19 cellular contexts compared by ENCODE assay signal in the genomic region with DNA sequence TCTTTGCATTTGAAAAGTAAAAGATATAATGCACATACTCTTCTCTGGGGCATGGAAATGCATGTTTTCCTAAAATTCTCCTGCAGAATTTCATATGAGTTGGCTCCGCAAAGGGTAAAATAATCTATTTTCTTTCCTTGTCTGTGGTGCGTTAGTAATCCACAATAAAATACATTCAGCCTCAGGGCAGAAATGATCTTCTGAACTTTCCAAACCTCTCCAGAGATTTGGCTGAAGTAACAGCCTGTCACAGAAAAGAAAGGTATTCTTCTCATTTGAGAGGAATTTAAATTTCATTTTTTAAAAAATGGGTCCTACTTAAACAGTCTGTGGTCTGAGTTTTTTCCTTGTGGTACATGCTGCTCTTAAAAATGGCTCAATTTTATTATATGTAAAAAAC.
A peak's percentile ranks its signal among the peaks of the same experiment; 100 is the strongest.
DNase-seq lines count a peak whose midpoint lies in the region; ATAC-seq, FAIRE-seq and TF ChIP-seq lines count a peak whose summit lies in the region.
"Had no signal": no experiment of that assay in that cellular context is flagged by ENCODE, and none has a peak within 500 bp of the region (broad histone marks: within the 10 kb centered on the region; RNA-seq: fewer than 3 reads in every experiment).

No MANE protein-coding gene starts in this region.

- no peaks in the 10 kb centered on the region for H3K36me3 ChIP-seq in RWPE2 (ENCODE audit: low read depth)
- no peaks in the 10 kb centered on the region for H3K36me3 ChIP-seq in osteoblast (ENCODE audit: insufficient read depth, low read length)
- no peaks in the 10 kb centered on the region for H3K36me3 ChIP-seq in stomach

- DNase-seq in COLO829 (ENCODE audit: low spot score), result peak; percentile 56
- no peak for DNase-seq in H54 (ENCODE audit: insufficient read length, low spot score)
- DNase-seq in RWPE2 (ENCODE audit: low spot score), result no peak
- no peak for DNase-seq in osteoblast (ENCODE audit: insufficient read length, low spot score, missing footprints)
- no peak for DNase-seq in stomach
- DNase-seq in CD14-positive monocyte (ENCODE audit: low spot score), result no peak
- no peak for DNase-seq in naive thymus-derived CD8-positive, alpha-beta T cell
- DNase-seq: ACHN; C1 segment of cervical spinal cord; CD4-positive, alpha-beta memory T cell; COR-L47; DMS153; DMS79 treated with DMSO at 0.1 percent for 48 hours; H7; KG1 had no signal

- TF ChIP-seq POLR2A in H54 (IDR thresholded peaks at IDR 0.05; ENCODE audit: low read depth, low read length) (no peak), stomach (IDR thresholded peaks at IDR 0.05) (no peak)

- H3K4me1 ChIP-seq in RWPE2 (ENCODE audit: insufficient read depth, poor library complexity, severe bottlenecking) (peaks cover 24% of the 10 kb centered on the region), osteoblast (ENCODE audit: insufficient read depth, low read length) (peaks cover 15% of the 10 kb centered on the region), stomach (no peaks in the 10 kb centered on the region)

- FAIRE-seq in H54 (lab: Jason Lieb, UNC), result peak; percentile 23
- FAIRE-seq: D721Med had no signal

- TF ChIP-seq CTCF in RWPE2 (IDR thresholded peaks at IDR 0.05; ENCODE audit: poor library complexity, severe bottlenecking) (no peak), osteoblast (IDR thresholded peaks at IDR 0.05; ENCODE audit: extremely low read depth, low read depth, low read length) (no peak), stomach (IDR thresholded peaks at IDR 0.05) (no peak), CD14-positive monocyte (IDR thresholded peaks at IDR 0.05) (no peak)

- H3K79me2 ChIP-seq in osteoblast (ENCODE audit: insufficient read depth, low read length), result no peaks in the 10 kb centered on the region

- 81 to 94% (median 91%) methylated on average over 2 of the region's 2 CpGs for WGBS in stomach, 5 donors

- H3K4me3 Mint-ChIP-seq in CD14-positive monocyte, result no peak overlapping the region
- H3K4me3 Mint-ChIP-seq in naive thymus-derived CD8-positive, alpha-beta T cell, result no peak overlapping the region
- H3K4me3 Mint-ChIP-seq: B cell; CD4-positive, alpha-beta memory T cell; IgD-negative memory B cell had no signal

- no peaks in the 10 kb centered on the region for H3K4me1 Mint-ChIP-seq in CD14-positive monocyte
- no peaks in the 10 kb centered on the region for H3K4me1 Mint-ChIP-seq in naive thymus-derived CD8-positive, alpha-beta T cell
- H3K4me1 Mint-ChIP-seq: B cell; CD4-positive, alpha-beta memory T cell; IgD-negative memory B cell had no signal

- H3K4me3 ChIP-seq in RWPE2 (ENCODE audit: severe bottlenecking) (no peak overlapping the region), osteoblast (ENCODE audit: insufficient read depth, low read length) (no peak overlapping the region), stomach (no peak overlapping the region)
- H3K4me3 ChIP-seq: GM23248 had no signal

- POLR2A ChIA-PET in naive thymus-derived CD8-positive, alpha-beta T cell (lab: Charles Lee), result no interaction called here

- no peaks in the 10 kb centered on the region for H3K36me3 Mint-ChIP-seq in CD14-positive monocyte
- H3K36me3 Mint-ChIP-seq in naive thymus-derived CD8-positive, alpha-beta T cell, result no peaks in the 10 kb centered on the region
- H3K36me3 Mint-ChIP-seq: CD4-positive, alpha-beta memory T cell; IgD-negative memory B cell had no signal

- H3K27ac Mint-ChIP-seq in CD14-positive monocyte, result no peak overlapping the region
- no peak overlapping the region for H3K27ac Mint-ChIP-seq in naive thymus-derived CD8-positive, alpha-beta T cell
- H3K27ac Mint-ChIP-seq: B cell; CD4-positive, alpha-beta memory T cell; IgD-negative memory B cell had no signal

- H3K27me3 ChIP-seq in RWPE2 (ENCODE audit: insufficient read depth, poor library complexity, severe bottlenecking) (no peaks in the 10 kb centered on the region), osteoblast (ENCODE audit: insufficient read depth, low read length) (no peaks in the 10 kb centered on the region), stomach (no peaks in the 10 kb centered on the region)

- ATAC-seq in RWPE2 (ENCODE audit: low read depth), result peak; percentile 18; the same call in 1 of the 3 replicates
- no peak for ATAC-seq in naive thymus-derived CD8-positive, alpha-beta T cell

- H3K27me3 Mint-ChIP-seq in CD14-positive monocyte (ENCODE audit: low read depth in 3 of 3), result peaks cover 0 to 3% (median 2%) of the 10 kb centered on the region in 3 donors
- peaks cover 0 to 7% (median 0%) of the 10 kb centered on the region in 5 donors for H3K27me3 Mint-ChIP-seq in naive thymus-derived CD8-positive, alpha-beta T cell
- H3K27me3 Mint-ChIP-seq: B cell; CD4-positive, alpha-beta memory T cell; IgD-negative memory B cell had no signal

- H4K20me1 ChIP-seq in osteoblast (ENCODE audit: insufficient read depth, low read length), result no peaks in the 10 kb centered on the region

- no peak overlapping the region for H2AFZ ChIP-seq in osteoblast (ENCODE audit: low read length)
- H2AFZ ChIP-seq: GM23248 had no signal

- intact Hi-C loops in stomach (cut with DNase I; ENCODE audit: low total_unique reads), result no loop called here
- intact Hi-C loops in CD14-positive monocyte (cut with micrococcal nuclease), result no loop called here

- peak overlapping the region; percentile 47 for H3K4me2 ChIP-seq in osteoblast (ENCODE audit: insufficient read depth, low read length)

- H3K9me3 Mint-ChIP-seq in CD14-positive monocyte, result peaks cover 0 to 2% (median 0%) of the 10 kb centered on the region in 7 donors
- H3K9me3 Mint-ChIP-seq in naive thymus-derived CD8-positive, alpha-beta T cell, result no peaks in the 10 kb centered on the region
- H3K9me3 Mint-ChIP-seq: IgD-negative memory B cell had no signal

- TF ChIP-seq EP300 in stomach (IDR thresholded peaks at IDR 0.05), result no peak

- peak overlapping the region; percentile 62 for H3K27ac ChIP-seq in RWPE2 (ENCODE audit: poor library complexity, severe bottlenecking)
- H3K27ac ChIP-seq in osteoblast (ENCODE audit: low read depth, low read length), result no peak overlapping the region
- no peak overlapping the region for H3K27ac ChIP-seq in stomach
- H3K27ac ChIP-seq: GM23248 had no signal

- H3K9me3 ChIP-seq in RWPE2 (ENCODE audit: severe bottlenecking) (no peaks in the 10 kb centered on the region), osteoblast (ENCODE audit: low read depth, low read length) (no peaks in the 10 kb centered on the region), stomach (no peaks in the 10 kb centered on the region)
